1 cellular context compared by ENCODE assay signal in genomic region chr16:54194008-54194731, GRCh38.
TF ChIP-seq lines count a peak whose summit lies in the region.

No MANE protein-coding gene starts in this region.

TF ChIP-seq in HEK293, 187 proteins besides CTCF, POLR2A, EP300 and RAD21 (continued from another document):
- TF ChIP-seq ZBTB10 (tag by site-specific recombination; IDR thresholded peaks at IDR 0.05) (no peak), ZNF585B (tag by site-specific recombination; IDR thresholded peaks at IDR 0.05) (no peak), ZNF629 (tag by site-specific recombination; IDR thresholded peaks at IDR 0.05) (no peak), ZNF2 (tag by site-specific recombination; IDR thresholded peaks at IDR 0.05) (0 out of 2 replicates have a peak, but pooled peaks have one; percentile 9), ZNF791 (tag by site-specific recombination; IDR thresholded peaks at IDR 0.05) (no peak), ZNF274 (IDR thresholded peaks at IDR 0.05; ENCODE audit: low read length) (no peak), ZNF274 (tag by site-specific recombination; IDR thresholded peaks at IDR 0.05; ENCODE audit: borderline replicate concordance) (no peak)
